In the genomic region with DNA sequence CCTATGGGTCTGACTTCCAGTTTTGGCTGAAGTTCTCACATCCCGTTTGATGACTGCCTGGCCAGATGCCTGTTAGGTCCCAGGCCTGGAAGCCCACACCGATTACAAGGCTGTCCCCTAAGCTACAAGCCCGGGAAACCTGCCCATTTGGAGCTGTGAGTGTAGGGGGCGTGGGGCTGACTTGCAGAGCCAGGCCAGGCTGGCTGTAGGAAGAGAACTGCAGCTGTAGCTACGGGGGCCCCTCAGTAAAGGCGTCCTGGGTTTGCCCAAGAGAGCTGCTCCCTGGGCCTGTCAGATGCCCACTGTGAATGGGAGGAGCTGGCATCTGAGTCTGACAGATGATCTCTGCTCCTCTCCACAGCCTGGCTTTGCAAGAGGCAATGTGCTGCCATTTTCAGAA, we compare ENCODE assay signal across 14 cellular contexts.
"Had no signal": no experiment of that assay in that cellular context is flagged by ENCODE, and none has a peak within 500 bp of the region (broad histone marks: within the 10 kb centered on the region; RNA-seq: fewer than 3 reads in every experiment).

No MANE protein-coding gene starts in this region.

- H3K4me3 ChIP-seq: colonic mucosa, gastroesophageal sphincter, hepatocyte, lower lobe of right lung, mucosa of descending colon had no signal

- H3K36me3 ChIP-seq: colonic mucosa, gastroesophageal sphincter, lower lobe of right lung had no signal

- H3K27ac ChIP-seq: colonic mucosa, epithelial cell of prostate, gastroesophageal sphincter, hepatocyte, lower lobe of right lung had no signal

- H3K9me3 ChIP-seq: colonic mucosa, gastroesophageal sphincter, lower lobe of right lung, mucosa of descending colon had no signal

- H2AFZ ChIP-seq: hepatocyte had no signal

- DNase-seq: activated CD4-positive, alpha-beta T cell treated with anti-CD3 and anti-CD28 coated beads, Interleukin-2, amount 50 U/mL, for 4 hours; activated CD4-positive, CD25-positive, alpha-beta regulatory T cell treated with anti-CD3 and anti-CD28 coated beads, Interleukin-2, amount 50 U/mL, for 72 hours; activated effector memory CD4-positive, alpha-beta T cell treated with Interleukin-2 at 50 U/mL for 16 hours; activated T-cell treated with anti-CD3 and anti-CD28 coated beads, Interleukin-2, amount 50 U/mL, for 24 hours; colonic mucosa; effector memory CD4-positive, alpha-beta T cell; lower lobe of right lung; mucosa of descending colon; naive thymus-derived CD8-positive, alpha-beta T cell; stimulated activated CD4-positive, alpha-beta T cell treated with anti-CD3 and anti-CD28 coated beads, Interleukin-4, amount 100 ng/mL, for 4 hours; stimulated activated naive CD8-positive, alpha-beta T cell treated with anti-CD3 and anti-CD28 coated beads, Interleukin-15, amount 100 ng/mL, for 72 hours had no signal

- H3K4me2 ChIP-seq: hepatocyte had no signal

- H3K27me3 ChIP-seq: colonic mucosa had no signal

- H3K4me1 ChIP-seq: colonic mucosa, gastroesophageal sphincter, lower lobe of right lung had no signal

- H3K79me2 ChIP-seq: hepatocyte had no signal
